Comparison of ENCODE assay signal across 16 cellular contexts in the genomic region with DNA sequence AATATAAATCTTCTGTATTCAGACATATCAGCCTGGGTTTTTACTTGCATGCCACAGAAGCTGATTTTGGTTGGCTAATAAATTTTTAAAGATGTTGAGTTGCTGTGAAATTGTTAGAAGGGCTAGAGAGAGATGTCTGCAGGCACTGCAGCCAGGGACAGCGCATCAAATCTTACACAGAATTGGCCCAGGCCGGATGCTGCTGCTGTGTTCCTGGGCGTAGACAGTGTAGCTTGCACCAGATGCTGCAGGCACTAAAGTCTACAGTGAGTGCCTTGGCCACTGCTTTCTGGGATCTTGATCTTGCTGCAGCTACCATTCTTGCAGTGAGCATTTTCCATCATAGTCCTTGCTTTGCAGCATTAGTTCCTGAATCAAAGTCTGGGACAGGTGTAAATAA.
A peak's percentile ranks its signal among the peaks of the same experiment; 100 is the strongest.
DNase-seq lines count a peak whose midpoint lies in the region; ATAC-seq and TF ChIP-seq lines count a peak whose summit lies in the region.
"Had no signal": no experiment of that assay in that cellular context is flagged by ENCODE, and none has a peak within 500 bp of the region (broad histone marks: within the 10 kb centered on the region; RNA-seq: fewer than 3 reads in every experiment).

No MANE protein-coding gene starts in this region.

- no peak overlapping the region for H3K4me3 Mint-ChIP-seq in stimulated activated naive CD8-positive, alpha-beta T cell treated with anti-CD3 and anti-CD28 coated beads, Interleukin-15, amount 100 ng/mL, for 72 hours
- peak overlapping the region in 2 of 5 experiments; percentile 12 to 29 for H3K4me3 Mint-ChIP-seq in brain
- H3K4me3 Mint-ChIP-seq: CD4-positive, alpha-beta T cell had no signal

- no peaks in the 10 kb centered on the region for H3K27me3 Mint-ChIP-seq in stimulated activated naive CD8-positive, alpha-beta T cell treated with anti-CD3 and anti-CD28 coated beads, Interleukin-15, amount 100 ng/mL, for 72 hours
- H3K27me3 Mint-ChIP-seq in brain = no peaks in the 10 kb centered on the region
- H3K27me3 Mint-ChIP-seq: CD4-positive, alpha-beta T cell; IgD-negative memory B cell had no signal

- no peaks in the 10 kb centered on the region for H3K4me1 ChIP-seq in ascending aorta

- H3K4me3 ChIP-seq in foreskin fibroblast (ENCODE audit: low read depth in 1 of 2, low read length in 2 of 2) (no peak overlapping the region), ascending aorta (no peak overlapping the region)

- H3K27me3 ChIP-seq in ascending aorta = no peaks in the 10 kb centered on the region

- H3K36me3 ChIP-seq in ascending aorta = no peaks in the 10 kb centered on the region

- H3K27ac Mint-ChIP-seq in stimulated activated naive CD8-positive, alpha-beta T cell treated with anti-CD3 and anti-CD28 coated beads, Interleukin-15, amount 100 ng/mL, for 72 hours = peak overlapping the region; percentile 45 to 80
- H3K27ac Mint-ChIP-seq in brain = peak overlapping the region in 4 of 5 experiments; percentile 0 to 77 (median 38)
- H3K27ac Mint-ChIP-seq: CD4-positive, alpha-beta T cell; IgD-negative memory B cell had no signal

- H3K9me3 ChIP-seq in ascending aorta = no peaks in the 10 kb centered on the region

- no peak for DNase-seq in stimulated activated naive CD8-positive, alpha-beta T cell treated with anti-CD3 and anti-CD28 coated beads, Interleukin-15, amount 100 ng/mL, for 72 hours
- no peak for DNase-seq in stimulated activated naive CD8-positive, alpha-beta T cell treated with anti-CD3 and anti-CD28 coated beads, Interleukin-15, Interleukin-2, amounts not matched to agents 100 U/mL and 50 U/mL, for 24 hours
- peak; percentile 38 for DNase-seq in midbrain (lab: John Stamatoyannopoulos, UW)
- no peak for DNase-seq in activated CD4-positive, alpha-beta T cell treated with anti-CD3 and anti-CD28 coated beads, Interleukin-2, amount 50 U/mL, for 1 hour
- DNase-seq in foreskin fibroblast = no peak
- DNase-seq in ascending aorta (ENCODE audit: low spot score in 2 of 2) = no peak
- DNase-seq: CD4-positive, alpha-beta T cell; COR-L47; DMS79; NCI-H1105; NCI-H2081 treated with DMSO at 0.1 percent for 48 hours; NCI-H2171 treated with DMSO at 0.1 percent for 48 hours; NK-92 treated with Interleukin-12 subunit alpha and Interleukin-12 subunit beta, amount 100 ng/mL, for 24 hours had no signal

- no peaks in the 10 kb centered on the region for H3K36me3 Mint-ChIP-seq in brain
- H3K36me3 Mint-ChIP-seq: IgD-negative memory B cell had no signal

- no peak overlapping the region for H3K27ac ChIP-seq in ascending aorta

- H3K4me1 Mint-ChIP-seq in stimulated activated naive CD8-positive, alpha-beta T cell treated with anti-CD3 and anti-CD28 coated beads, Interleukin-15, amount 100 ng/mL, for 72 hours = no peaks in the 10 kb centered on the region
- H3K4me1 Mint-ChIP-seq in brain = peaks cover 69% of the 10 kb centered on the region

- ATAC-seq in stimulated activated naive CD8-positive, alpha-beta T cell treated with anti-CD3 and anti-CD28 coated beads, Interleukin-15, amount 100 ng/mL, for 72 hours = no peak
- no peak for ATAC-seq in stimulated activated naive CD8-positive, alpha-beta T cell treated with anti-CD3 and anti-CD28 coated beads, Interleukin-15, Interleukin-2, amounts not matched to agents 100 U/mL and 50 U/mL, for 24 hours
- ATAC-seq: Panc1 had no signal

- H3K9me3 Mint-ChIP-seq in stimulated activated naive CD8-positive, alpha-beta T cell treated with anti-CD3 and anti-CD28 coated beads, Interleukin-15, amount 100 ng/mL, for 72 hours = no peaks in the 10 kb centered on the region
- peaks cover 0 to 2% (median 0%) of the 10 kb centered on the region in 5 experiments for H3K9me3 Mint-ChIP-seq in brain
- H3K9me3 Mint-ChIP-seq: CD4-positive, alpha-beta T cell; IgD-negative memory B cell had no signal

- intact Hi-C loops in ascending aorta (cut with DNase I) = no loop called here

- TF ChIP-seq CTCF in brain (conservative IDR thresholded peaks at IDR 0.05) (no peak), foreskin fibroblast (IDR thresholded peaks at IDR 0.05; ENCODE audit: low read depth, low read length) (no peak), ascending aorta (IDR thresholded peaks at IDR 0.05) (no peak)
